In the genomic region with DNA sequence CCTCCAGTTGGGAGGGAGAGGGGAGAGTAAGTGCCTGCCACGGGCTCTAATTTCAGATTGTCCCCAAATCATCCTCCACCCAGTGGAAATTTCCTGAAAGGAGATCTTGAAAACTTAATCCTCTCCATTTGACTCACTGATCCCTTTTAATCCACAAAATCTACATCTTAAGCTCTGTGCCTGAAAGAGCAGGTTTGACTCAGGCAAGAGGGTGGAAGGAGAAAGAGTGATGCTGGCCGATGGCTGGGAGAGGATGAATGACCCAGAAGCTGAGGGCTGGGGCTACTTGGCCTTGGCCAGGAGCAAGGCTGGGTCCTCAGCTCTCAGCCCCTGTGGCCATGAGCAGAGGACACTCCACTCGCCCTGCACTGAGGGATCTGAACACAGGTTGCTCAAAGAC, we compare ENCODE assay signal across 21 cellular contexts. TPM values are rescaled to one million over a fixed set of nuclear protein-coding genes. Genes with fewer than 3 reads are reported as not detected.
A peak's percentile ranks its signal among the peaks of the same experiment; 100 is the strongest.
DNase-seq lines count a peak whose midpoint lies in the region; TF ChIP-seq lines count a peak whose summit lies in the region.
"Had no signal": no experiment of that assay in that cellular context is flagged by ENCODE, and none has a peak within 500 bp of the region (broad histone marks: within the 10 kb centered on the region; RNA-seq: fewer than 3 reads in every experiment).

No MANE protein-coding gene starts in this region.

- DNase-seq in D341Med (ENCODE audit: low spot score), result peak; percentile 72
- peak; percentile 81 to 94 for DNase-seq in NCI-H524 (lab: John Stamatoyannopoulos, UW)
- peak; percentile 90 for DNase-seq in NCI-H82 treated with DMSO at 0.1 percent for 48 hours (lab: John Stamatoyannopoulos, UW; ENCODE audit: unreplicated experiment)
- DNase-seq in neural progenitor cell (ENCODE audit: low spot score), result peak; percentile 31
- DNase-seq in NCI-H1048 (lab: John Stamatoyannopoulos, UW), result no peak
- DNase-seq in MV-4-11 (lab: John Stamatoyannopoulos, UW), result no peak
- no peak for DNase-seq in esophagus muscularis mucosa (ENCODE audit: extremely low spot score)
- DNase-seq in RPMI8226, result no peak
- DNase-seq: C1 segment of cervical spinal cord; CD4-positive, alpha-beta memory T cell; COR-L47; DMS53; DMS79 treated with DMSO at 0.1 percent for 48 hours; GF-D8; H9 had no signal

- no peak overlapping the region for H3K4me3 ChIP-seq in neural progenitor cell
- H3K4me3 ChIP-seq in esophagus muscularis mucosa, result no peak overlapping the region
- H3K4me3 ChIP-seq: GM23338 had no signal

- no peaks in the 10 kb centered on the region for H3K36me3 ChIP-seq in neural progenitor cell
- H3K36me3 ChIP-seq in esophagus muscularis mucosa, result no peaks in the 10 kb centered on the region

- H3K4me1 Mint-ChIP-seq in neural progenitor cell, result peaks cover 3% of the 10 kb centered on the region
- H3K4me1 Mint-ChIP-seq: CD4-positive, alpha-beta memory T cell had no signal

- H3K4me3 Mint-ChIP-seq in neural progenitor cell, result no peak overlapping the region
- H3K4me3 Mint-ChIP-seq: CD4-positive, alpha-beta memory T cell; GM23338; H9 had no signal

- H2AFZ ChIP-seq in neural progenitor cell (replicated peaks), result no peak overlapping the region
- H2AFZ ChIP-seq: GM23338 had no signal

- H3K4me1 ChIP-seq in neural progenitor cell, result peaks cover 10% of the 10 kb centered on the region
- no peaks in the 10 kb centered on the region for H3K4me1 ChIP-seq in esophagus muscularis mucosa

- H3K27me3 ChIP-seq in neural progenitor cell (no peaks in the 10 kb centered on the region), esophagus muscularis mucosa (no peaks in the 10 kb centered on the region)

- H4K20me1 ChIP-seq in neural progenitor cell (ENCODE audit: low read depth), result no peaks in the 10 kb centered on the region

- TF ChIP-seq CTCF in neural progenitor cell (IDR thresholded peaks at IDR 0.05) (no peak), esophagus muscularis mucosa (IDR thresholded peaks at IDR 0.05) (no peak)

- TF ChIP-seq POLR2A in esophagus muscularis mucosa (IDR thresholded peaks at IDR 0.05; ENCODE audit: low read depth), result no peak

- H3K27me3 Mint-ChIP-seq in neural progenitor cell (ENCODE audit: insufficient read depth, low read depth), result peaks cover 5% of the 10 kb centered on the region
- H3K27me3 Mint-ChIP-seq: CD4-positive, alpha-beta memory T cell had no signal

- no peaks in the 10 kb centered on the region for H3K9me3 Mint-ChIP-seq in neural progenitor cell

- H3K9me3 ChIP-seq in neural progenitor cell (ENCODE audit: low read depth), result no peaks in the 10 kb centered on the region
- H3K9me3 ChIP-seq in esophagus muscularis mucosa, result peaks cover 0 to 2% (median under 1%) of the 10 kb centered on the region in 4 donors

- no peak overlapping the region for H3K27ac Mint-ChIP-seq in neural progenitor cell
- H3K27ac Mint-ChIP-seq: GM23338, H9 had no signal

- H3K27ac ChIP-seq in neural progenitor cell (no peak overlapping the region), esophagus muscularis mucosa (replicated peaks in 1 of 4) (no peak overlapping the region)

- H3K4me2 ChIP-seq in neural progenitor cell, result no peak overlapping the region
- H3K4me2 ChIP-seq: GM23338 had no signal

- no peaks in the 10 kb centered on the region for H3K36me3 Mint-ChIP-seq in neural progenitor cell
- H3K36me3 Mint-ChIP-seq: CD4-positive, alpha-beta memory T cell had no signal

- H3K79me2 ChIP-seq in neural progenitor cell (ENCODE audit: low read depth), result no peaks in the 10 kb centered on the region

- TF ChIP-seq EP300 in esophagus muscularis mucosa (IDR thresholded peaks at IDR 0.05), result no peak

- WGBS in esophagus muscularis mucosa, result 68% methylated on average over 3 of the region's 3 CpGs

- intact Hi-C loops in esophagus muscularis mucosa (cut with DNase I), result no loop called here

- H3K9ac ChIP-seq in neural progenitor cell, result no peak overlapping the region

- peaks cover 12% of the 10 kb centered on the region for H3F3A ChIP-seq in neural progenitor cell (ENCODE audit: low read depth)

RNA-seq across cellular contexts. Expression of a gene that starts 8.1 kb away (rescaled TPM):
- total RNA-seq in neural progenitor cell (ENCODE audit: low replicate concordance), result not detected in 2 replicates
- 1 to 10 TPM in 1 of 4 donors, under 1 TPM in 2, not detected in 1; 0.33 to 1.7 (median 0.58) TPM for total RNA-seq in esophagus muscularis mucosa
- total RNA-seq: A172; A673; CD4-positive, alpha-beta memory T cell; Daoy; G401; GM23338; H4; H9 had no signal

RNA-seq across cellular contexts. Expression of a gene that starts 41.1 kb away (rescaled TPM):
- not detected in 2 replicates for total RNA-seq in neural progenitor cell (ENCODE audit: low replicate concordance)
- not detected for total RNA-seq in esophagus muscularis mucosa
- total RNA-seq: A172; A673; CD4-positive, alpha-beta memory T cell; Daoy; G401; GM23338; H4; H9 had no signal

RNA-seq across cellular contexts. Expression of a gene that starts 59.7 kb away (rescaled TPM):
- not detected in 2 replicates for total RNA-seq in neural progenitor cell (ENCODE audit: low replicate concordance)
- not detected for total RNA-seq in esophagus muscularis mucosa
- total RNA-seq: A172; A673; CD4-positive, alpha-beta memory T cell; Daoy; G401; GM23338; H4; H9 had no signal

Comparison
In these comparisons a context has a peak if more than half of its experiments do, and no peak if none do; other contexts are left out.
1. DNase-seq: peak in D341Med (single experiment), NCI-H524 (2 of 2), NCI-H82 treated with DMSO at 0.1 percent for 48 hours (single experiment) and neural progenitor cell (single experiment); none in NCI-H1048 (single experiment), MV-4-11 (single experiment), esophagus muscularis mucosa (single experiment) and RPMI8226 (single experiment).